ENCODE assay signal across 9 cellular contexts in genomic region chr7:94374231-94374630, GRCh38. TPM values are rescaled to one million over a fixed set of nuclear protein-coding genes. Genes with fewer than 3 reads are reported as not detected.
DNase-seq lines count a peak whose midpoint lies in the region; ATAC-seq and TF ChIP-seq lines count a peak whose summit lies in the region.
"Had no signal": no experiment of that assay in that cellular context is flagged by ENCODE, and none has a peak within 500 bp of the region (broad histone marks: within the 10 kb centered on the region; RNA-seq: fewer than 3 reads in every experiment).

No MANE protein-coding gene starts in this region.

- no peaks in the 10 kb centered on the region for H3K9me3 ChIP-seq in CD8-positive, alpha-beta T cell (ENCODE audit: low read length)

- no peaks in the 10 kb centered on the region for H3K36me3 Mint-ChIP-seq in CD8-positive, alpha-beta T cell

- peak; percentile 76 for ATAC-seq in omental fat pad (ENCODE audit: low FRiP score)
- no peak for ATAC-seq in CD8-positive, alpha-beta T cell

- intact Hi-C loops in CD8-positive, alpha-beta T cell (cut with DNase I, micrococcal nuclease), result no loop called here

- TF ChIP-seq CTCF in AG09319 (IDR thresholded peaks at IDR 0.05; ENCODE audit: low read depth, low read length) (no peak; the same call in 1 of the 2 replicates), omental fat pad (IDR thresholded peaks at IDR 0.05) (no peak)
- no peak for TF ChIP-seq CTCF in CD8-positive, alpha-beta T cell (IDR thresholded peaks at IDR 0.05)

- CTCF ChIA-PET in CD8-positive, alpha-beta T cell (lab: Charles Lee), result interaction anchor here (1.3 kb wide), 1 partner anchor 61 kb away, joined by 3 read pairs; no protein-coding TSS in a partner anchor

- H3K9me3 Mint-ChIP-seq in CD8-positive, alpha-beta T cell, result no peaks in the 10 kb centered on the region
- H3K9me3 Mint-ChIP-seq: T-helper 1 cell treated with Interleukin-12 subunit alpha and Interleukin-12 subunit beta and Interleukin-4 antibody, amounts not matched to agents 30 μg/mL and 1 μg/mL, for 36 hours had no signal

- H3K27ac ChIP-seq in CD8-positive, alpha-beta T cell (ENCODE audit: low read depth, low read length), result no peak overlapping the region

- H3K27me3 ChIP-seq in CD8-positive, alpha-beta T cell (ENCODE audit: insufficient read depth, low read length), result no peaks in the 10 kb centered on the region

- H3K4me3 ChIP-seq in CD8-positive, alpha-beta T cell (ENCODE audit: low read depth, low read length), result no peak overlapping the region

- DNase-seq in AG09319 (ENCODE audit: extremely low read depth, low read depth), result peak; percentile 92
- peak; percentile 48 for DNase-seq in SK-MEL-5 (ENCODE audit: low read depth, low spot score)
- DNase-seq in foreskin melanocyte, result peak; percentile 71
- no peak for DNase-seq in omental fat pad (ENCODE audit: low spot score)
- DNase-seq in CD8-positive, alpha-beta T cell, result no peak
- DNase-seq in NCI-H510A treated with DMSO at 0.1 percent for 48 hours (lab: John Stamatoyannopoulos, UW), result no peak
- DNase-seq in pons (ENCODE audit: low spot score), result no peak
- no peak for DNase-seq in Kasumi-1 (lab: John Stamatoyannopoulos, UW)

- no peaks in the 10 kb centered on the region for H3K4me1 Mint-ChIP-seq in CD8-positive, alpha-beta T cell (ENCODE audit: low read depth)

- no peaks in the 10 kb centered on the region for H3K36me3 ChIP-seq in CD8-positive, alpha-beta T cell (ENCODE audit: insufficient read depth, low read length)

- no peak overlapping the region for H3K27ac Mint-ChIP-seq in CD8-positive, alpha-beta T cell
- H3K27ac Mint-ChIP-seq: T-helper 1 cell treated with Interleukin-12 subunit alpha and Interleukin-12 subunit beta and Interleukin-4 antibody, amounts not matched to agents 30 μg/mL and 1 μg/mL, for 36 hours had no signal

- H3K4me1 ChIP-seq in CD8-positive, alpha-beta T cell (ENCODE audit: insufficient read depth, low read length), result no peaks in the 10 kb centered on the region

- POLR2A ChIA-PET in CD8-positive, alpha-beta T cell (lab: Charles Lee), result no interaction called here

- H3K4me3 Mint-ChIP-seq in CD8-positive, alpha-beta T cell, result no peak overlapping the region
- H3K4me3 Mint-ChIP-seq: T-helper 1 cell treated with Interleukin-12 subunit alpha and Interleukin-12 subunit beta and Interleukin-4 antibody, amounts not matched to agents 30 μg/mL and 1 μg/mL, for 36 hours had no signal

- peaks cover 3% of the 10 kb centered on the region for H3K27me3 Mint-ChIP-seq in CD8-positive, alpha-beta T cell (ENCODE audit: low read depth)

- in situ Hi-C loops in SK-MEL-5 (cut with HindIII; ENCODE audit: low pct_unique_long_range_greater_than_20kb, low sequenced_read_pairs), result no loop called here

RNA-seq across cellular contexts. Expression of gene COL1A2, which starts 20.5 kb away (rescaled TPM):
- total RNA-seq in SK-MEL-5 (2014; rRNA removed; shearing (Covaris generic)), result 0.05 TPM in 2 replicates
- polyA plus RNA-seq in SK-MEL-5 (2015; cell fraction: cytosol; rRNA removed), result 0.02 TPM in 1 of 2 replicates, not detected in the other
- polyA plus RNA-seq in SK-MEL-5 (2015; cell fraction: nucleus; rRNA removed), result not detected in 2 replicates
- 100 to 1,000 TPM; 155 to 361 (median 232) TPM for total RNA-seq in omental fat pad
- not detected for total RNA-seq in CD8-positive, alpha-beta T cell

Comparison
In these comparisons a context has a peak if more than half of its experiments do, and no peak if none do; other contexts are left out.
1. DNase-seq: peak in AG09319 (single experiment), SK-MEL-5 (single experiment) and foreskin melanocyte (single experiment); none in omental fat pad (single experiment), CD8-positive, alpha-beta T cell (0 of 7), NCI-H510A treated with DMSO at 0.1 percent for 48 hours (single experiment), pons (single experiment) and Kasumi-1 (0 of 2).
2. RNA of gene COL1A2, which starts 20.5 kb away (total RNA-seq): 155 to 361 TPM in omental fat pad; not detected in CD8-positive, alpha-beta T cell and 0.05 TPM in SK-MEL-5; every median in the first group is over 100 times any median in the second.